9 cellular contexts compared by ENCODE assay signal in genomic region chr6:7115452-7116223, GRCh38. TPM values are rescaled to one million over a fixed set of nuclear protein-coding genes. Genes with fewer than 3 reads are reported as not detected.
DNase-seq lines count a peak whose midpoint lies in the region; ATAC-seq and TF ChIP-seq lines count a peak whose summit lies in the region.
"Had no signal": no experiment of that assay in that cellular context is flagged by ENCODE, and none has a peak within 500 bp of the region (broad histone marks: within the 10 kb centered on the region; RNA-seq: fewer than 3 reads in every experiment).

No MANE protein-coding gene starts in this region.

- no peak for DNase-seq in HFFc6
- DNase-seq in immature natural killer cell = no peak
- DNase-seq in NCI-H748 (lab: John Stamatoyannopoulos, UW; ENCODE audit: unreplicated experiment) = no peak
- DNase-seq in T-helper 1 cell = no peak
- DNase-seq in MM.1S = no peak
- DNase-seq: effector memory CD4-positive, alpha-beta T cell had no signal

- ATAC-seq in activated T-helper 17 cell treated with anti-CD3 and anti-CD28 coated beads, Interleukin-2, amount 50 U/mL, for 72 hours (replicated peaks) = no peak
- ATAC-seq in stimulated activated memory B cell treated with anti-CD40 and anti-IgM and Interleukin-4, amounts not matched to agents 10 μg/mL and 1 μg/mL and 100 μg/mL, for 72 hours = no peak
- ATAC-seq in HG02938 (IDR thresholded peaks at IDR 0.05; ENCODE audit: unreplicated experiment) = no peak

- H3K36me3 Mint-ChIP-seq in HFFc6 (ENCODE audit: low read depth) (peaks cover 10% of the 10 kb centered on the region), immature natural killer cell (no peaks in the 10 kb centered on the region)
- H3K36me3 Mint-ChIP-seq in activated T-helper 17 cell treated with anti-CD3 and anti-CD28 coated beads, Interleukin-2, amount 50 U/mL, for 72 hours (ENCODE audit: low read depth) = peaks cover 2% of the 10 kb centered on the region
- peaks cover 15% of the 10 kb centered on the region for H3K36me3 Mint-ChIP-seq in stimulated activated memory B cell treated with anti-CD40 and anti-IgM and Interleukin-4, amounts not matched to agents 10 μg/mL and 1 μg/mL and 100 μg/mL, for 72 hours

- 0 out of 2 replicates have a peak, but pooled peaks cover 3% of the 10 kb centered on the region for H4K20me1 ChIP-seq in MM.1S (ENCODE audit: insufficient read depth, low read length)

- peaks cover 1% of the 10 kb centered on the region; the same call in 1 of the 2 replicates for H3K4me1 ChIP-seq in MM.1S (ENCODE audit: low read length)

- H3K27me3 Mint-ChIP-seq in HFFc6 (ENCODE audit: insufficient read depth) = peaks cover 5% of the 10 kb centered on the region; the same call in 1 of the 2 replicates
- no peaks in the 10 kb centered on the region for H3K27me3 Mint-ChIP-seq in activated T-helper 17 cell treated with anti-CD3 and anti-CD28 coated beads, Interleukin-2, amount 50 U/mL, for 72 hours
- peaks cover 0 to 6% (median 1%) of the 10 kb centered on the region in 3 donors for H3K27me3 Mint-ChIP-seq in immature natural killer cell (ENCODE audit: low read depth in 3 of 3)
- no peaks in the 10 kb centered on the region for H3K27me3 Mint-ChIP-seq in stimulated activated memory B cell treated with anti-CD40 and anti-IgM and Interleukin-4, amounts not matched to agents 10 μg/mL and 1 μg/mL and 100 μg/mL, for 72 hours

- peaks cover 64% of the 10 kb centered on the region for H3K4me1 Mint-ChIP-seq in HFFc6 (ENCODE audit: low read depth)
- peaks cover 43% of the 10 kb centered on the region for H3K4me1 Mint-ChIP-seq in activated T-helper 17 cell treated with anti-CD3 and anti-CD28 coated beads, Interleukin-2, amount 50 U/mL, for 72 hours
- peaks cover 44 to 68% of the 10 kb centered on the region in 2 donors for H3K4me1 Mint-ChIP-seq in immature natural killer cell
- H3K4me1 Mint-ChIP-seq in stimulated activated memory B cell treated with anti-CD40 and anti-IgM and Interleukin-4, amounts not matched to agents 10 μg/mL and 1 μg/mL and 100 μg/mL, for 72 hours = peaks cover 69% of the 10 kb centered on the region

- H3K4me3 Mint-ChIP-seq in HFFc6 = no peak overlapping the region
- peak overlapping the region; percentile 21 for H3K4me3 Mint-ChIP-seq in activated T-helper 17 cell treated with anti-CD3 and anti-CD28 coated beads, Interleukin-2, amount 50 U/mL, for 72 hours
- peak overlapping the region in 1 of 5 donors; percentile 0 for H3K4me3 Mint-ChIP-seq in immature natural killer cell
- no peak overlapping the region for H3K4me3 Mint-ChIP-seq in stimulated activated memory B cell treated with anti-CD40 and anti-IgM and Interleukin-4, amounts not matched to agents 10 μg/mL and 1 μg/mL and 100 μg/mL, for 72 hours

- H3K27ac Mint-ChIP-seq in HFFc6 (peak overlapping the region; percentile 44), immature natural killer cell (peak overlapping the region; percentile 3 to 79 (median 65))
- H3K27ac Mint-ChIP-seq in activated T-helper 17 cell treated with anti-CD3 and anti-CD28 coated beads, Interleukin-2, amount 50 U/mL, for 72 hours = peak overlapping the region; percentile 20
- H3K27ac Mint-ChIP-seq in stimulated activated memory B cell treated with anti-CD40 and anti-IgM and Interleukin-4, amounts not matched to agents 10 μg/mL and 1 μg/mL and 100 μg/mL, for 72 hours = peak overlapping the region; percentile 41

- H3K27ac ChIP-seq in MM.1S (ENCODE audit: low read length) = no peak overlapping the region

- no peaks in the 10 kb centered on the region for H3K27me3 ChIP-seq in MM.1S (replicated peaks; ENCODE audit: insufficient read depth, low read length)

- no peaks in the 10 kb centered on the region for H3F3A ChIP-seq in MM.1S (ENCODE audit: insufficient read depth, low read length)

- no peaks in the 10 kb centered on the region for H3K9me2 ChIP-seq in MM.1S (replicated peaks; ENCODE audit: insufficient read depth, low read length)

- H3K36me3 ChIP-seq in MM.1S (replicated peaks; ENCODE audit: insufficient read depth, low read length) = no peaks in the 10 kb centered on the region

- no peak for TF ChIP-seq CTCF in HFFc6 (IDR thresholded peaks at IDR 0.05)
- no peak for TF ChIP-seq CTCF in MM.1S (IDR thresholded peaks at IDR 0.05; ENCODE audit: low read length)

- H3K9me3 ChIP-seq in MM.1S (replicated peaks; ENCODE audit: insufficient read depth, low read length) = no peaks in the 10 kb centered on the region

- no peak overlapping the region for H2AFZ ChIP-seq in MM.1S (ENCODE audit: low read length)

- H3K9me3 Mint-ChIP-seq in HFFc6 = no peaks in the 10 kb centered on the region
- H3K9me3 Mint-ChIP-seq in activated T-helper 17 cell treated with anti-CD3 and anti-CD28 coated beads, Interleukin-2, amount 50 U/mL, for 72 hours = no peaks in the 10 kb centered on the region
- H3K9me3 Mint-ChIP-seq in immature natural killer cell = no peaks in the 10 kb centered on the region
- H3K9me3 Mint-ChIP-seq in stimulated activated memory B cell treated with anti-CD40 and anti-IgM and Interleukin-4, amounts not matched to agents 10 μg/mL and 1 μg/mL and 100 μg/mL, for 72 hours = no peaks in the 10 kb centered on the region

- H3K9ac ChIP-seq in MM.1S (ENCODE audit: low read length) = no peak overlapping the region

- no peak overlapping the region for H3K4me2 ChIP-seq in MM.1S (ENCODE audit: low read depth, low read length)

- H3K79me2 ChIP-seq in MM.1S (ENCODE audit: low read length) = peaks cover 98% of the 10 kb centered on the region

- H3K4me3 ChIP-seq in MM.1S (ENCODE audit: low read length) = no peak overlapping the region

RNA-seq across cellular contexts. Expression of gene RREB1, which starts 7.9 kb away (rescaled TPM):
- 10 to 100 TPM; 17.5 to 23.5 (median 20.1) TPM for total RNA-seq in HFFc6 (2021; fragmentation: NEBNext Ultra II Directional; extraction: Animal tissue kit (Norgen Biotek cat#: 25700))
- 10 to 100 TPM; 14.8 to 21.9 TPM for total RNA-seq in activated T-helper 17 cell treated with anti-CD3 and anti-CD28 coated beads, Interleukin-2, amount 50 U/mL, for 72 hours
- polyA plus RNA-seq in immature natural killer cell = 1 to 10 TPM in 2 of 3 donors, under 1 TPM in 1; 0.17 to 4.5 (median 3.3) TPM
